ENCODE assay signal across 20 cellular contexts in genomic region chr3:61077551-61077950, GRCh38.
DNase-seq lines count a peak whose midpoint lies in the region; ATAC-seq and TF ChIP-seq lines count a peak whose summit lies in the region.
"Had no signal": no experiment of that assay in that cellular context is flagged by ENCODE, and none has a peak within 500 bp of the region (broad histone marks: within the 10 kb centered on the region; RNA-seq: fewer than 3 reads in every experiment).

No MANE protein-coding gene starts in this region.

- H3K4me3 ChIP-seq in endocrine pancreas (ENCODE audit: control insufficient read depth, insufficient read depth, low read length) (peak overlapping the region; percentile 38), mesodermal cell (ENCODE audit: extremely low read depth, insufficient read depth, low read length, poor library complexity, severe bottlenecking) (no peak overlapping the region)
- H3K4me3 ChIP-seq: BLaER1, HAP-1 had no signal

- H3K9me3 Mint-ChIP-seq in type B pancreatic cell = no peaks in the 10 kb centered on the region

- DNase-seq in DMS53 (lab: John Stamatoyannopoulos, UW) (peak; percentile 20), DMS53 treated with DMSO at 0.1 percent for 48 hours (lab: John Stamatoyannopoulos, UW; ENCODE audit: unreplicated experiment) (no peak), type B pancreatic cell (ENCODE audit: extremely low spot score, unreplicated experiment) (no peak), substantia nigra (lab: John Stamatoyannopoulos, UW) (no peak), NCI-H1930 (lab: John Stamatoyannopoulos, UW) (no peak)
- DNase-seq: Caco-2; CD4-positive, CD25-positive, alpha-beta regulatory T cell; CD8-positive, alpha-beta T cell; DMS153; DMS79 treated with DMSO at 0.1 percent for 48 hours; GF-D8; GOT3 had no signal

- H3K27ac ChIP-seq in mesodermal cell (ENCODE audit: low read depth, low read length, severe bottlenecking) (peak overlapping the region; percentile 72), substantia nigra (ENCODE audit: low read depth, low read length, poor library complexity, severe bottlenecking) (no peak overlapping the region)
- H3K27ac ChIP-seq: 22Rv1, BLaER1, C4-2B had no signal

- peak overlapping the region; percentile 10 for H3K4me3 Mint-ChIP-seq in type B pancreatic cell
- H3K4me3 Mint-ChIP-seq: B cell; CD4-positive, CD25-positive, alpha-beta regulatory T cell; CD8-positive, alpha-beta T cell had no signal

- H3K27me3 ChIP-seq in endocrine pancreas (ENCODE audit: control insufficient read depth, insufficient read depth, low read length) = no peaks in the 10 kb centered on the region
- H3K27me3 ChIP-seq: BLaER1 had no signal

- H3K9me3 ChIP-seq in endocrine pancreas (ENCODE audit: control insufficient read depth, low read length) (no peaks in the 10 kb centered on the region), mesodermal cell (ENCODE audit: control insufficient read depth, low read length) (no peaks in the 10 kb centered on the region)
- H3K9me3 ChIP-seq: BLaER1, Caco-2, HAP-1 had no signal

- no peaks in the 10 kb centered on the region for H3K4me1 ChIP-seq in endocrine pancreas (ENCODE audit: control insufficient read depth, insufficient read depth, low read length)
- H3K4me1 ChIP-seq in mesodermal cell (ENCODE audit: control insufficient read depth, insufficient read depth, low read length, poor library complexity, severe bottlenecking) = peaks cover 6% of the 10 kb centered on the region
- H3K4me1 ChIP-seq: BLaER1, Caco-2, HAP-1 had no signal

- no peak for ATAC-seq in GM19023 (IDR thresholded peaks at IDR 0.05; ENCODE audit: unreplicated experiment)
- ATAC-seq: CD8-positive, alpha-beta T cell had no signal

- H3K36me3 ChIP-seq in endocrine pancreas (ENCODE audit: control insufficient read depth, insufficient read depth, low read length) = no peaks in the 10 kb centered on the region
- no peaks in the 10 kb centered on the region for H3K36me3 ChIP-seq in mesodermal cell (ENCODE audit: control insufficient read depth, insufficient read depth, low read length)
- H3K36me3 ChIP-seq: BLaER1, HAP-1 had no signal

- no CpG with 5 or more reads among the region's 1 CpG for WGBS in mesodermal cell (ENCODE audit: insufficient coverage in 2 of 2), 2 experiments

- no peak overlapping the region for H3K27ac Mint-ChIP-seq in type B pancreatic cell
- H3K27ac Mint-ChIP-seq: B cell; CD8-positive, alpha-beta T cell had no signal

- H3K27me3 Mint-ChIP-seq in type B pancreatic cell = no peaks in the 10 kb centered on the region
- H3K27me3 Mint-ChIP-seq: B cell had no signal

- peaks cover 42% of the 10 kb centered on the region for H3K4me1 Mint-ChIP-seq in type B pancreatic cell (ENCODE audit: unreplicated experiment)
- H3K4me1 Mint-ChIP-seq: B cell; CD4-positive, CD25-positive, alpha-beta regulatory T cell had no signal

- no peaks in the 10 kb centered on the region for H3K36me3 Mint-ChIP-seq in type B pancreatic cell
- H3K36me3 Mint-ChIP-seq: CD4-positive, CD25-positive, alpha-beta regulatory T cell; CD8-positive, alpha-beta T cell had no signal

- no peak overlapping the region for H3K9ac ChIP-seq in endocrine pancreas (ENCODE audit: control insufficient read depth, insufficient read depth, low read length)
- H3K9ac ChIP-seq: BLaER1 had no signal

- TF ChIP-seq CTCF in type B pancreatic cell (conservative IDR thresholded peaks at IDR 0.05) = no peak
